In genomic region chr16:8868272-8869211, GRCh38 we compare ENCODE assay signal across 1 cellular context.
TF ChIP-seq lines count a peak whose summit lies in the region.

TSS of gene CARHSP1 (minus strand) at chr16:8869006. CDS start at chr16:8859328, 9,678 bp downstream.

TF ChIP-seq in HepG2, 621 proteins besides CTCF, POLR2A, EP300 and RAD21 (continued from another document and continues in another):
- TF ChIP-seq ZNF691 (CRISPR knock-in tag; IDR thresholded peaks at IDR 0.05; ENCODE audit: borderline replicate concordance, low read depth) (no peak; the same call in 1 of the 2 replicates), NFAT5 (CRISPR knock-in tag; IDR thresholded peaks at IDR 0.05) (peak; percentile 82; the same call in 1 of the 2 replicates), ZNF773 (CRISPR knock-in tag; IDR thresholded peaks at IDR 0.05; ENCODE audit: borderline replicate concordance) (no peak), ZNF24 (IDR thresholded peaks at IDR 0.05) (no peak; the same call in 1 of the 2 replicates), SNAPC4 (CRISPR knock-in tag; IDR thresholded peaks at IDR 0.05) (peak; percentile 68; the same call in 1 of the 2 replicates), ZNF891 (CRISPR knock-in tag; IDR thresholded peaks at IDR 0.05) (peak; percentile 97), ARID3A (IDR thresholded peaks at IDR 0.05; ENCODE audit: low read depth, low read length) (no peak), ZNF460 (CRISPR knock-in tag; IDR thresholded peaks at IDR 0.05; ENCODE audit: borderline replicate concordance) (no peak), FOXA1 (IDR thresholded peaks at IDR 0.05) (no peak), FOXA1 (CRISPR knock-in tag; IDR thresholded peaks at IDR 0.05) (no peak), ZNF607 (CRISPR knock-in tag; IDR thresholded peaks at IDR 0.05; ENCODE audit: borderline replicate concordance) (no peak), ARID2 (CRISPR knock-in tag; IDR thresholded peaks at IDR 0.05; ENCODE audit: borderline replicate concordance) (no peak), SRY (CRISPR knock-in tag; IDR thresholded peaks at IDR 0.05) (peak; percentile 82), ZNF335 (CRISPR knock-in tag; IDR thresholded peaks at IDR 0.05) (0 out of 2 replicates have a peak, but pooled peaks have one; percentile 7), REPIN1 (CRISPR knock-in tag; IDR thresholded peaks at IDR 0.05; ENCODE audit: borderline replicate concordance, low read depth) (no peak), ZKSCAN8 (CRISPR knock-in tag; IDR thresholded peaks at IDR 0.05; ENCODE audit: borderline replicate concordance) (no peak), ZNF556 (CRISPR knock-in tag; IDR thresholded peaks at IDR 0.05; ENCODE audit: borderline replicate concordance) (no peak), RBM39 (IDR thresholded peaks at IDR 0.05; ENCODE audit: low read depth, low read length, poor library complexity, severe bottlenecking) (peak; percentile 88), ZBTB37 (CRISPR knock-in tag; IDR thresholded peaks at IDR 0.05) (peak; percentile 79; the same call in 1 of the 2 replicates), RARG (CRISPR knock-in tag; IDR thresholded peaks at IDR 0.05; ENCODE audit: low read depth) (no peak), SSRP1 (CRISPR knock-in tag; IDR thresholded peaks at IDR 0.05) (no peak), CEBPB (IDR thresholded peaks at IDR 0.05; ENCODE audit: borderline replicate concordance, low read depth, low read length) (peak; percentile 36; the same call in 1 of the 2 replicates), MBNL3 (CRISPR knock-in tag; conservative IDR thresholded peaks at IDR 0.05) (no peak), FIP1L1 (IDR thresholded peaks at IDR 0.05; ENCODE audit: borderline replicate concordance, insufficient read depth, low read depth, low read length) (no peak), CSRNP1 (CRISPR knock-in tag; IDR thresholded peaks at IDR 0.05) (peak; percentile 79; the same call in 1 of the 2 replicates), FOSL1 (CRISPR knock-in tag; IDR thresholded peaks at IDR 0.05; ENCODE audit: borderline replicate concordance) (no peak), IRF1 (CRISPR knock-in tag; IDR thresholded peaks at IDR 0.05; ENCODE audit: low read depth) (0 out of 2 replicates have a peak, but pooled peaks have one; percentile 19), ZNF432 (CRISPR knock-in tag; IDR thresholded peaks at IDR 0.05; ENCODE audit: borderline replicate concordance) (no peak), RFXANK (CRISPR knock-in tag; IDR thresholded peaks at IDR 0.05) (no peak), ZFP82 (CRISPR knock-in tag; IDR thresholded peaks at IDR 0.05; ENCODE audit: borderline replicate concordance) (peak; percentile 15; the same call in 1 of the 2 replicates), NR2F1 (CRISPR knock-in tag; IDR thresholded peaks at IDR 0.05) (no peak), ETV5 (CRISPR knock-in tag; IDR thresholded peaks at IDR 0.05; ENCODE audit: borderline replicate concordance) (peak; percentile 18), FOSL2 (CRISPR knock-in tag; IDR thresholded peaks at IDR 0.05) (no peak), KLF12 (CRISPR knock-in tag; IDR thresholded peaks at IDR 0.05; ENCODE audit: borderline replicate concordance) (no peak; the same call in 1 of the 2 replicates), ZNF547 (CRISPR knock-in tag; IDR thresholded peaks at IDR 0.05) (peak; percentile 69), ZNF597 (CRISPR knock-in tag; IDR thresholded peaks at IDR 0.05) (no peak)
